In the genomic region with DNA sequence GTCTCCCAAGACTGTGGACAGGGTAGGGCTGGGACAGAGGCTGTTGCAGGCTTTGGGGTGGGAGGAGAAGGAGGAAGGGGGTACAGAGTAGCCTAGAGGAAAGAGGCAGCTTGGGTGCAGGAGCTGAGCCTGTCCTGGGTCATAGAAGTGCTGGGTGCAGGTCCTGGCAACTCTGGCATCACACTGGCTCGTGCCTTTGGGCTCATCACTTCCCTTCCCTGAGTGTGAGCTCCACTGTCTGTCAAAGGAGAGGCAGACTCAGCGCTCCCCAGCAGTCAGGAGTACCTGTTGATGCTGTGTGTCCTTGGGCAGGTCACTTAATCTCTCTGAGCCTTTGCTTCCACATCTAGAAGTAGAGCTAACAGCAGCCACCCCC, we compare ENCODE assay signal across 14 cellular contexts.
A peak's percentile ranks its signal among the peaks of the same experiment; 100 is the strongest.
DNase-seq lines count a peak whose midpoint lies in the region; ATAC-seq and TF ChIP-seq lines count a peak whose summit lies in the region.
"Had no signal": no experiment of that assay in that cellular context is flagged by ENCODE, and none has a peak within 500 bp of the region (broad histone marks: within the 10 kb centered on the region; RNA-seq: fewer than 3 reads in every experiment).

No MANE protein-coding gene starts in this region.

- H3K4me3 ChIP-seq in coronary artery, result no peak overlapping the region
- H3K4me3 ChIP-seq: GM23338 had no signal

- no peak for DNase-seq in stimulated activated naive CD8-positive, alpha-beta T cell treated with anti-CD3 and anti-CD28 coated beads, Interleukin-15, amount 100 ng/mL, for 72 hours
- DNase-seq in stimulated activated naive CD8-positive, alpha-beta T cell treated with anti-CD3 and anti-CD28 coated beads, Interleukin-15, Interleukin-2, amounts not matched to agents 100 U/mL and 50 U/mL, for 24 hours, result no peak
- DNase-seq in coronary artery (ENCODE audit: low spot score), result peak; percentile 62
- DNase-seq in osteocyte (ENCODE audit: extremely low spot score, unreplicated experiment), result peak; percentile 51
- DNase-seq in NCI-H1092 treated with DMSO at 0.1 percent for 48 hours (lab: John Stamatoyannopoulos, UW), result no peak
- no peak for DNase-seq in NCI-H2227 treated with DMSO at 0.1 percent for 48 hours (lab: John Stamatoyannopoulos, UW)
- DNase-seq in NCI-H526 treated with DMSO at 0.1 percent for 48 hours (lab: John Stamatoyannopoulos, UW), result no peak
- DNase-seq: Caco-2, DND-41, GDM1, H7 had no signal

- TF ChIP-seq CTCF in coronary artery (IDR thresholded peaks at IDR 0.05), result no peak
- no peak for TF ChIP-seq CTCF in osteocyte (IDR thresholded peaks at IDR 0.05)

- H3K27me3 Mint-ChIP-seq in stimulated activated naive CD8-positive, alpha-beta T cell treated with anti-CD3 and anti-CD28 coated beads, Interleukin-15, amount 100 ng/mL, for 72 hours, result peaks cover 58% of the 10 kb centered on the region
- no peaks in the 10 kb centered on the region for H3K27me3 Mint-ChIP-seq in osteocyte (ENCODE audit: unreplicated experiment)

- no peaks in the 10 kb centered on the region for H3K9me3 Mint-ChIP-seq in stimulated activated naive CD8-positive, alpha-beta T cell treated with anti-CD3 and anti-CD28 coated beads, Interleukin-15, amount 100 ng/mL, for 72 hours
- no peaks in the 10 kb centered on the region for H3K9me3 Mint-ChIP-seq in osteocyte (ENCODE audit: unreplicated experiment)
- H3K9me3 Mint-ChIP-seq: CD8-positive, alpha-beta T cell; GM23338 had no signal

- no peaks in the 10 kb centered on the region for H3K36me3 Mint-ChIP-seq in osteocyte (ENCODE audit: unreplicated experiment)
- H3K36me3 Mint-ChIP-seq: CD14-positive monocyte; CD8-positive, alpha-beta T cell had no signal

- H3K4me3 Mint-ChIP-seq in stimulated activated naive CD8-positive, alpha-beta T cell treated with anti-CD3 and anti-CD28 coated beads, Interleukin-15, amount 100 ng/mL, for 72 hours, result no peak overlapping the region
- no peak overlapping the region for H3K4me3 Mint-ChIP-seq in osteocyte (ENCODE audit: unreplicated experiment)
- H3K4me3 Mint-ChIP-seq: CD14-positive monocyte; CD8-positive, alpha-beta T cell; GM23338 had no signal

- H3K27ac Mint-ChIP-seq in stimulated activated naive CD8-positive, alpha-beta T cell treated with anti-CD3 and anti-CD28 coated beads, Interleukin-15, amount 100 ng/mL, for 72 hours, result peak overlapping the region; percentile 16 to 80
- no peak overlapping the region for H3K27ac Mint-ChIP-seq in osteocyte (ENCODE audit: unreplicated experiment)
- H3K27ac Mint-ChIP-seq: CD14-positive monocyte; CD8-positive, alpha-beta T cell; GM23338 had no signal

- ATAC-seq in stimulated activated naive CD8-positive, alpha-beta T cell treated with anti-CD3 and anti-CD28 coated beads, Interleukin-15, amount 100 ng/mL, for 72 hours, result no peak
- no peak for ATAC-seq in stimulated activated naive CD8-positive, alpha-beta T cell treated with anti-CD3 and anti-CD28 coated beads, Interleukin-15, Interleukin-2, amounts not matched to agents 100 U/mL and 50 U/mL, for 24 hours
- ATAC-seq: CD8-positive, alpha-beta T cell; GM23338 had no signal

- H3K4me1 Mint-ChIP-seq in stimulated activated naive CD8-positive, alpha-beta T cell treated with anti-CD3 and anti-CD28 coated beads, Interleukin-15, amount 100 ng/mL, for 72 hours, result no peaks in the 10 kb centered on the region
- H3K4me1 Mint-ChIP-seq in osteocyte (ENCODE audit: unreplicated experiment), result no peaks in the 10 kb centered on the region
- H3K4me1 Mint-ChIP-seq: CD14-positive monocyte had no signal

- H3K27ac ChIP-seq in coronary artery, result no peak overlapping the region

Comparison
In these comparisons a context has a peak if more than half of its experiments do, and no peak if none do; other contexts are left out.
1. DNase-seq: peak in coronary artery (single experiment) and osteocyte (single experiment); none in stimulated activated naive CD8-positive, alpha-beta T cell treated with anti-CD3 and anti-CD28 coated beads, Interleukin-15, amount 100 ng/mL, for 72 hours (0 of 2), stimulated activated naive CD8-positive, alpha-beta T cell treated with anti-CD3 and anti-CD28 coated beads, Interleukin-15, Interleukin-2, amounts not matched to agents 100 U/mL and 50 U/mL, for 24 hours (single experiment), NCI-H1092 treated with DMSO at 0.1 percent for 48 hours (single experiment), NCI-H2227 treated with DMSO at 0.1 percent for 48 hours (single experiment) and NCI-H526 treated with DMSO at 0.1 percent for 48 hours (single experiment).